Comparison of ENCODE assay signal across 24 cellular contexts in genomic region chr4:187464561-187464960, GRCh38.
"Had no signal": no experiment of that assay in that cellular context is flagged by ENCODE, and none has a peak within 500 bp of the region (broad histone marks: within the 10 kb centered on the region; RNA-seq: fewer than 3 reads in every experiment).

No MANE protein-coding gene starts in this region.

- H3K27me3 ChIP-seq: brain microvascular endothelial cell, cardiac muscle cell, SJSA1 had no signal

- ATAC-seq: activated T-helper 17 cell treated with anti-CD3 and anti-CD28 coated beads, Interleukin-2, amount 50 U/mL, for 72 hours; K562; SK-N-SH treated with all-trans-retinoic acid at 6 μM for 48 hours; WTC11 had no signal

- H3K36me3 ChIP-seq: brain microvascular endothelial cell, cardiac muscle cell, SJSA1 had no signal

- H3K27ac ChIP-seq: brain microvascular endothelial cell, cardiac muscle cell, SJSA1 had no signal

- DNase-seq: activated CD4-positive, alpha-beta memory T cell treated with anti-CD3 and anti-CD28 coated beads for 36 hours; activated CD4-positive, alpha-beta T cell treated with anti-CD3 and anti-CD28 coated beads, Interleukin-2, amount 10 ng/mL, durations not matched to agents 7 days and 5 days; activated CD4-positive, CD25-positive, alpha-beta regulatory T cell treated with anti-CD3 and anti-CD28 coated beads, Interleukin-2, amount 50 U/mL, for 72 hours; activated CD8-positive, alpha-beta memory T cell treated with anti-CD3 and anti-CD28 coated beads for 24 hours; activated gamma-delta T cell; activated naive CD4-positive, alpha-beta T cell treated with anti-CD3 and anti-CD28 coated beads for 36 hours; activated T-cell treated with anti-CD3 and anti-CD28 coated beads, Interleukin-2, amount 50 U/mL, for 48 hours; amygdala; brain microvascular endothelial cell; Karpas-422; NCI-H1092; NCI-H1417; NCI-H1930; NCI-H2107; NCI-H510A treated with DMSO at 0.1 percent for 48 hours; NCI-H69; SHP77; SW 1271 had no signal

- H3K9me3 ChIP-seq: SJSA1 had no signal

- H3K4me3 ChIP-seq: cardiac muscle cell, K562, SJSA1 had no signal
